8 cellular contexts compared by ENCODE assay signal in genomic region chr1:61081637-61082335, GRCh38. TPM values are rescaled to one million over a fixed set of nuclear protein-coding genes. Genes with fewer than 3 reads are reported as not detected.
DNase-seq lines count a peak whose midpoint lies in the region; ATAC-seq and TF ChIP-seq lines count a peak whose summit lies in the region.

No MANE protein-coding gene starts in this region.

- ATAC-seq in omental fat pad (ENCODE audit: low FRiP score) (peak; percentile 26), aorta (ENCODE audit: low FRiP score) (no peak)

- no peaks in the 10 kb centered on the region for H3K9me3 ChIP-seq in aorta (ENCODE audit: control insufficient read depth, low read length)

- peaks cover 11% of the 10 kb centered on the region for H3K9me3 Mint-ChIP-seq in glutamatergic neuron (ENCODE audit: unreplicated experiment)

- no peaks in the 10 kb centered on the region for H3K27me3 ChIP-seq in aorta (ENCODE audit: control insufficient read depth in 1 of 2, insufficient read depth in 2 of 2, low read length in 1 of 2)

- H3K27ac ChIP-seq in aorta (ENCODE audit: low read depth in 1 of 2, low read length in 2 of 2), result peak overlapping the region; percentile 91 to 99

- peak; percentile 56 for DNase-seq in HT-29 (ENCODE audit: low spot score)
- peak; percentile 6 for DNase-seq in RPMI7951 (ENCODE audit: low read depth)
- peak; percentile 69 for DNase-seq in activated naive CD4-positive, alpha-beta T cell treated with anti-CD3 and anti-CD28 coated beads, Interleukin-2, amount 50 U/mL, for 16 hours
- no peak for DNase-seq in glutamatergic neuron
- no peak for DNase-seq in omental fat pad (ENCODE audit: low spot score)
- DNase-seq in aorta, result peak; percentile 72 to 79
- DNase-seq in NCI-H2081 treated with DMSO at 0.1 percent for 48 hours (lab: John Stamatoyannopoulos, UW), result no peak
- no peak for DNase-seq in SIG-M5 treated with dmso at 0.1 percent for 504 hours (lab: John Stamatoyannopoulos, UW; ENCODE audit: unreplicated experiment)

- peaks cover 31% of the 10 kb centered on the region for H3K4me1 Mint-ChIP-seq in glutamatergic neuron (ENCODE audit: low read depth, unreplicated experiment)

- H3K27ac Mint-ChIP-seq in glutamatergic neuron (ENCODE audit: unreplicated experiment), result no peak overlapping the region

- H3K4me3 ChIP-seq in aorta (ENCODE audit: low read length in 2 of 2), result peak overlapping the region; percentile 97

- peak overlapping the region; percentile 82 for H3K4me3 Mint-ChIP-seq in glutamatergic neuron (ENCODE audit: unreplicated experiment)

- no peaks in the 10 kb centered on the region for H3K36me3 Mint-ChIP-seq in glutamatergic neuron (ENCODE audit: unreplicated experiment)

- intact Hi-C loops in aorta (cut with DNase I), result loop anchor here (2.0 to 5.0 kb wide), 5 partner anchors 31 to 371 kb away; no protein-coding TSS in a partner anchor

- 0 to 1% methylated on average over 26 to 47 of the region's 47 CpGs for WGBS in aorta, 2 donors

- H3K36me3 ChIP-seq in aorta (ENCODE audit: control insufficient read depth in 1 of 2, insufficient read depth in 2 of 2, low read length in 1 of 2), result no peaks in the 10 kb centered on the region

- no peak for TF ChIP-seq CTCF in glutamatergic neuron (IDR thresholded peaks at IDR 0.05; ENCODE audit: partially characterized antibody, unreplicated experiment)
- no peak for TF ChIP-seq CTCF in omental fat pad (IDR thresholded peaks at IDR 0.05)

- no peaks in the 10 kb centered on the region for H3K4me1 ChIP-seq in aorta (ENCODE audit: control insufficient read depth in 1 of 2, insufficient read depth in 2 of 2, low read length in 2 of 2)

- H3K27me3 Mint-ChIP-seq in glutamatergic neuron (ENCODE audit: unreplicated experiment), result peaks cover 13% of the 10 kb centered on the region

RNA-seq across cellular contexts. Expression of gene NFIA, which starts 0.6 kb away (rescaled TPM):
- total RNA-seq in HT-29 (2014; rRNA removed; shearing (Covaris generic)), result 12.3 and 15.9 TPM in 2 replicates
- 0.78 and 3.0 TPM in 2 replicates for total RNA-seq in RPMI7951 (2014; rRNA removed; shearing (Covaris generic))
- total RNA-seq in glutamatergic neuron (ENCODE audit: unreplicated experiment) (16.4 TPM), omental fat pad (100 to 1,000 TPM in 1 of 4 donors, 10 to 100 TPM in 3; 61.1 to 159 (median 77.5) TPM), aorta (100 to 1,000 TPM; 139 to 221 TPM)
- 10 to 100 TPM; 15.3 to 25.7 TPM for polyA plus RNA-seq in aorta

Comparison
In these comparisons a context has a peak if more than half of its experiments do, and no peak if none do; other contexts are left out.
1. DNase-seq: peak in HT-29 (single experiment), RPMI7951 (single experiment), activated naive CD4-positive, alpha-beta T cell treated with anti-CD3 and anti-CD28 coated beads, Interleukin-2, amount 50 U/mL, for 16 hours (single experiment) and aorta (2 of 2); none in glutamatergic neuron (single experiment), omental fat pad (single experiment), NCI-H2081 treated with DMSO at 0.1 percent for 48 hours (single experiment) and SIG-M5 treated with dmso at 0.1 percent for 504 hours (single experiment).